In the genomic region with DNA sequence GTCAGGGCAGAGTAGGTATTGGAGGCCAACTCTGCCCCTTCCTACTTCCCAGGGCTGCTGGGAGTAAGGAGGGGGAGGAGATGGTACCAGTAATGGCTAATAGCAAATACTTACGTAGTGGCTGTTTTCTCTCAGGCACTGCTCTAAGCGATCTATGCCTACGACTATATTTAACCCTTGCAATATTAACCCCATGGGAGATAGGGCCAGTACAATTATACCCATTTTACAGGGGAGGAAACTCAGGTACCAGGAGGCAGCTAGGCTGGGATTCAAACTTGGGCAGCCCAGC, we compare ENCODE assay signal across 14 cellular contexts.
"Had no signal": no experiment of that assay in that cellular context is flagged by ENCODE, and none has a peak within 500 bp of the region (broad histone marks: within the 10 kb centered on the region; RNA-seq: fewer than 3 reads in every experiment).

No MANE protein-coding gene starts in this region.

- H3K36me3 ChIP-seq: cardiac muscle cell, esophagus muscularis mucosa, heart right ventricle, left lung, ovary had no signal

- H3K4me2 ChIP-seq: smooth muscle cell had no signal

- H3K27ac Mint-ChIP-seq: activated naive CD8-positive, alpha-beta T cell; dendritic cell treated with granulocyte-macrophage colony-stimulating factor and Interleukin-4, amounts not matched to agents 40 ng/mL and 50 ng/mL, for 4 days; type B pancreatic cell had no signal

- H3K9me3 Mint-ChIP-seq: dendritic cell treated with granulocyte-macrophage colony-stimulating factor and Interleukin-4, amounts not matched to agents 40 ng/mL and 50 ng/mL, for 4 days; neural crest cell; stimulated activated naive CD8-positive, alpha-beta T cell treated with anti-CD3 and anti-CD28 coated beads, Interleukin-15, amount 100 ng/mL, for 72 hours; type B pancreatic cell had no signal

- H3K27me3 ChIP-seq: cardiac muscle cell, esophagus muscularis mucosa, heart right ventricle, ovary, testis had no signal

- H3K4me3 ChIP-seq: cardiac muscle cell, esophagus muscularis mucosa, heart right ventricle, left lung, ovary, smooth muscle cell, testis had no signal

- H3K36me3 Mint-ChIP-seq: activated naive CD8-positive, alpha-beta T cell; type B pancreatic cell had no signal

- DNase-seq: activated gamma-delta T cell had no signal

- H3K27ac ChIP-seq: cardiac muscle cell, esophagus muscularis mucosa, left lung, ovary, testis, VCaP had no signal

- H3K4me3 Mint-ChIP-seq: activated naive CD8-positive, alpha-beta T cell; dendritic cell treated with granulocyte-macrophage colony-stimulating factor and Interleukin-4, amounts not matched to agents 40 ng/mL and 50 ng/mL, for 4 days; neural crest cell; stimulated activated naive CD8-positive, alpha-beta T cell treated with anti-CD3 and anti-CD28 coated beads, Interleukin-15, amount 100 ng/mL, for 72 hours; type B pancreatic cell had no signal

- H3K9me3 ChIP-seq: esophagus muscularis mucosa, heart right ventricle, left lung, ovary, testis had no signal

- H3K27me3 Mint-ChIP-seq: activated naive CD8-positive, alpha-beta T cell; stimulated activated naive CD8-positive, alpha-beta T cell treated with anti-CD3 and anti-CD28 coated beads, Interleukin-15, amount 100 ng/mL, for 72 hours; type B pancreatic cell had no signal
